17 cellular contexts compared by ENCODE assay signal in genomic region chr3:25854635-25855034, GRCh38.
DNase-seq lines count a peak whose midpoint lies in the region; ATAC-seq, FAIRE-seq and TF ChIP-seq lines count a peak whose summit lies in the region.
"Had no signal": no experiment of that assay in that cellular context is flagged by ENCODE, and none has a peak within 500 bp of the region (broad histone marks: within the 10 kb centered on the region; RNA-seq: fewer than 3 reads in every experiment).

No MANE protein-coding gene starts in this region.

- no peak for TF ChIP-seq RAD21 in HepG2 (CRISPR knock-in tag; IDR thresholded peaks at IDR 0.05)

- CTCF ChIA-PET in HepG2 (lab: Yijun Ruan, JAX; ENCODE audit: low intra/inter-chr PET ratio, low total read pairs): interaction anchor here (4.7 kb wide), 1 partner anchor 206 kb away, joined by 44 read pairs; no protein-coding TSS in a partner anchor

- H3K27me3 ChIP-seq in HepG2 (ENCODE audit: control insufficient read depth in 1 of 2, insufficient read depth in 2 of 2, low read length in 2 of 2) (no peaks in the 10 kb centered on the region), right lobe of liver (no peaks in the 10 kb centered on the region)
- H3K27me3 ChIP-seq: Peyer's patch, stomach had no signal

- no TSS peak for BruUV-seq in HepG2 (replicated peaks; lab: Mats Ljungman, UMichigan)

- ATAC-seq in HepG2 (peak; percentile 33; the same call in 1 of the 3 replicates), right lobe of liver (no peak), HG02973 (IDR thresholded peaks at IDR 0.05; ENCODE audit: unreplicated experiment) (no peak), HG03159 (IDR thresholded peaks at IDR 0.05; ENCODE audit: unreplicated experiment) (no peak)
- ATAC-seq: left ventricle myocardium superior had no signal

- TF ChIP-seq POLR2A in HepG2 (IDR thresholded peaks at IDR 0.05; ENCODE audit: insufficient read depth in 1 of 2, low read depth in 2 of 2, low read length in 2 of 2) (no peak), right lobe of liver (IDR thresholded peaks at IDR 0.05) (no peak)

- H2AFZ ChIP-seq in HepG2 (ENCODE audit: low read length): no peak overlapping the region

- no peak for FAIRE-seq in HepG2 (lab: Jason Lieb, UNC)
- FAIRE-seq: frontal cortex, H1 had no signal

- no peak for DNase-seq in HepG2 (ENCODE audit: low spot score)
- no peak for DNase-seq in right lobe of liver
- DNase-seq in astrocyte of the hippocampus (ENCODE audit: low read depth, low spot score): peak; percentile 33
- peak; percentile 82 for DNase-seq in iris pigment epithelial cell (ENCODE audit: low read depth)
- no peak for DNase-seq in NCI-H146 treated with DMSO at 0.1 percent for 48 hours (lab: John Stamatoyannopoulos, UW; ENCODE audit: unreplicated experiment)
- no peak for DNase-seq in stimulated activated CD4-positive, alpha-beta T cell treated with anti-CD3 and anti-CD28 coated beads, Interleukin-4, amount 100 ng/mL, for 4 hours
- DNase-seq: activated T-cell treated with anti-CD3 and anti-CD28 coated beads, Interleukin-2, amount 50 U/mL, for 1 hour; left ventricle myocardium superior; nucleus accumbens; Peyer's patch; stimulated activated CD4-positive, alpha-beta T cell treated with anti-CD3 and anti-CD28 coated beads, Interleukin-1b, Interleukin-23, amount 100 ng/mL, for 48 hours; stomach had no signal

- H3K4me1 ChIP-seq in HepG2 (ENCODE audit: insufficient read depth, low read length): no peaks in the 10 kb centered on the region
- H3K4me1 ChIP-seq in right lobe of liver: no peaks in the 10 kb centered on the region
- H3K4me1 ChIP-seq: Peyer's patch had no signal

- H4K20me1 ChIP-seq in HepG2 (ENCODE audit: insufficient read depth, low read length): no peaks in the 10 kb centered on the region

- no peak overlapping the region for H3K9ac ChIP-seq in HepG2 (ENCODE audit: insufficient read depth, low read depth, low read length)
- H3K9ac ChIP-seq: KMS-11 had no signal

- TF ChIP-seq EP300 in HepG2 (IDR thresholded peaks at IDR 0.05; ENCODE audit: low read depth in 2 of 2, low read length in 2 of 2) (no peak), HepG2 (CRISPR knock-in tag; IDR thresholded peaks at IDR 0.05; ENCODE audit: borderline replicate concordance) (no peak)

- no peak overlapping the region for H3K4me3 ChIP-seq in HepG2 (replicated peaks in 1 of 3; ENCODE audit: insufficient read depth in 1 of 3, low read depth in 2 of 3, low read length in 3 of 3)
- H3K4me3 ChIP-seq in right lobe of liver: no peak overlapping the region
- H3K4me3 ChIP-seq: Peyer's patch, stomach had no signal

- WGBS in HepG2 (ENCODE audit: low lambda C conversion rate): 23% methylated on average over 3 of the region's 3 CpGs
- 70% methylated on average over 3 of the region's 3 CpGs for WGBS in right lobe of liver (ENCODE audit: insufficient coverage, low coverage, low lambda C conversion rate, missing lambda C conversion rate)

- H3K36me3 ChIP-seq in HepG2 (replicated peaks in 1 of 2; ENCODE audit: control insufficient read depth in 1 of 2, insufficient read depth in 2 of 2, low read length in 2 of 2): no peaks in the 10 kb centered on the region
- no peaks in the 10 kb centered on the region for H3K36me3 ChIP-seq in right lobe of liver
- H3K36me3 ChIP-seq: Peyer's patch, stomach had no signal

- H3K79me2 ChIP-seq in HepG2 (ENCODE audit: insufficient read depth, low read length): no peaks in the 10 kb centered on the region

- no peak overlapping the region for H3K4me2 ChIP-seq in HepG2 (ENCODE audit: low read depth, low read length)

- in situ Hi-C loops in HepG2 (cut with HindIII; ENCODE audit: extremely low pct_ligation_motif_present, low pct_unique_long_range_greater_than_20kb): loop anchor here (5.0 kb wide), 1 partner anchor 202 kb away; no protein-coding TSS in a partner anchor

- H3K27ac ChIP-seq in HepG2 (ENCODE audit: extremely low read length, insufficient read depth, low read length) (no peak overlapping the region), right lobe of liver (no peak overlapping the region)
- H3K27ac ChIP-seq: KMS-11, Peyer's patch had no signal

- H3K9me3 ChIP-seq in HepG2 (ENCODE audit: low read length) (no peaks in the 10 kb centered on the region), right lobe of liver (no peaks in the 10 kb centered on the region)
- H3K9me3 ChIP-seq: Peyer's patch, stomach had no signal

- no peak for TF ChIP-seq CTCF in HepG2 (CRISPR knock-in tag; IDR thresholded peaks at IDR 0.05)
- no peak for TF ChIP-seq CTCF in right lobe of liver (IDR thresholded peaks at IDR 0.05)

- POLR2A ChIA-PET in HepG2 (lab: Yijun Ruan, JAX): no interaction called here

- intact Hi-C loops in HepG2 (cut with micrococcal nuclease; ENCODE audit: unreplicated experiment): no loop called here
- intact Hi-C loops in right lobe of liver (cut with DNase I): loop anchor here in 1 of 2 donors (10.0 kb wide), 1 partner anchor 210 kb away; no protein-coding TSS in a partner anchor

TF ChIP-seq in HepG2, 621 proteins besides CTCF, POLR2A, EP300 and RAD21 (continues in another document):
- TF ChIP-seq THAP9 (CRISPR knock-in tag; IDR thresholded peaks at IDR 0.05; ENCODE audit: borderline replicate concordance): no peak
- no peak for TF ChIP-seq ZNF275 (CRISPR knock-in tag; IDR thresholded peaks at IDR 0.05; ENCODE audit: borderline replicate concordance)
- no peak for TF ChIP-seq RNF2 (conservative IDR thresholded peaks at IDR 0.05; ENCODE audit: low read depth)
- TF ChIP-seq, protein P1, sequence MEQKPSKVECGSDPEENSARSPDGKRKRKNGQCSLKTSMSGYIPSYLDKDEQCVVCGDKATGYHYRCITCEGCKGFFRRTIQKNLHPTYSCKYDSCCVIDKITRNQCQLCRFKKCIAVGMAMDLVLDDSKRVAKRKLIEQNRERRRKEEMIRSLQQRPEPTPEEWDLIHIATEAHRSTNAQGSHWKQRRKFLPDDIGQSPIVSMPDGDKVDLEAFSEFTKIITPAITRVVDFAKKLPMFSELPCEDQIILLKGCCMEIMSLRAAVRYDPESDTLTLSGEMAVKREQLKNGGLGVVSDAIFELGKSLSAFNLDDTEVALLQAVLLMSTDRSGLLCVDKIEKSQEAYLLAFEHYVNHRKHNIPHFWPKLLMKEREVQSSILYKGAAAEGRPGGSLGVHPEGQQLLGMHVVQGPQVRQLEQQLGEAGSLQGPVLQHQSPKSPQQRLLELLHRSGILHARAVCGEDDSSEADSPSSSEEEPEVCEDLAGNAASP (CRISPR knock-in tag; IDR thresholded peaks at IDR 0.05; ENCODE audit: borderline replicate concordance): no peak
- no peak for TF ChIP-seq ZNF331 (CRISPR knock-in tag; IDR thresholded peaks at IDR 0.05)
- TF ChIP-seq LRRFIP1 (CRISPR knock-in tag; conservative IDR thresholded peaks at IDR 0.05): no peak
- TF ChIP-seq CCDC6 (CRISPR knock-in tag; IDR thresholded peaks at IDR 0.05): no peak
- TF ChIP-seq THAP7 (CRISPR knock-in tag; IDR thresholded peaks at IDR 0.05): no peak

Comparison
In these comparisons a context has a peak if more than half of its experiments do, and no peak if none do; other contexts are left out.
1. DNase-seq: peak in astrocyte of the hippocampus (single experiment) and iris pigment epithelial cell (single experiment); none in HepG2 (single experiment), right lobe of liver (0 of 3), NCI-H146 treated with DMSO at 0.1 percent for 48 hours (single experiment) and stimulated activated CD4-positive, alpha-beta T cell treated with anti-CD3 and anti-CD28 coated beads, Interleukin-4, amount 100 ng/mL, for 4 hours (0 of 2).